In genomic region chr3:40055361-40055760, GRCh38 we compare ENCODE assay signal across 17 cellular contexts.
A peak's percentile ranks its signal among the peaks of the same experiment; 100 is the strongest.
DNase-seq lines count a peak whose midpoint lies in the region; ATAC-seq and TF ChIP-seq lines count a peak whose summit lies in the region.
"Had no signal": no experiment of that assay in that cellular context is flagged by ENCODE, and none has a peak within 500 bp of the region (broad histone marks: within the 10 kb centered on the region; RNA-seq: fewer than 3 reads in every experiment).

No MANE protein-coding gene starts in this region.

- H3K27me3 ChIP-seq in SJSA1 (replicated peaks) (no peaks in the 10 kb centered on the region), uterus (no peaks in the 10 kb centered on the region)

- H3K9me3 ChIP-seq in SJSA1 (replicated peaks) = no peaks in the 10 kb centered on the region
- no peaks in the 10 kb centered on the region for H3K9me3 ChIP-seq in uterus

- no peaks in the 10 kb centered on the region for H3K36me3 Mint-ChIP-seq in osteocyte (ENCODE audit: unreplicated experiment)
- H3K36me3 Mint-ChIP-seq: CD4-positive, CD25-positive, alpha-beta regulatory T cell had no signal

- no peak overlapping the region for H3K4me3 ChIP-seq in SJSA1
- no peak overlapping the region for H3K4me3 ChIP-seq in fibroblast of mammary gland (ENCODE audit: control insufficient read depth, low read depth, low read length)
- no peak overlapping the region for H3K4me3 ChIP-seq in uterus

- in situ Hi-C loops in ACHN (cut with HindIII; ENCODE audit: low pct_ligation_motif_present, low pct_unique_long_range_greater_than_20kb, low sequenced_read_pairs) = no loop called here

- H3K27ac Mint-ChIP-seq in osteocyte (ENCODE audit: unreplicated experiment) = peak overlapping the region; percentile 88
- H3K27ac Mint-ChIP-seq: CD4-positive, CD25-positive, alpha-beta regulatory T cell had no signal

- H3K4me1 Mint-ChIP-seq in osteocyte (ENCODE audit: unreplicated experiment) = peaks cover 43% of the 10 kb centered on the region
- H3K4me1 Mint-ChIP-seq: CD4-positive, CD25-positive, alpha-beta regulatory T cell had no signal

- no peak for ATAC-seq in HG02852 (IDR thresholded peaks at IDR 0.05; ENCODE audit: unreplicated experiment)
- ATAC-seq: Right ventricle myocardium inferior had no signal

- H3K36me3 ChIP-seq in SJSA1 (no peaks in the 10 kb centered on the region), uterus (no peaks in the 10 kb centered on the region)

- intact Hi-C loops in uterus (cut with DNase I; ENCODE audit: low total_unique reads) = no loop called here

- peak; percentile 51 for DNase-seq in EH (ENCODE audit: low read depth)
- DNase-seq in SJSA1 (ENCODE audit: low read depth in 1 of 2, low spot score in 2 of 2) = no peak
- peak; percentile 38 for DNase-seq in fibroblast of mammary gland (ENCODE audit: low read depth)
- no peak for DNase-seq in osteocyte (ENCODE audit: extremely low spot score, unreplicated experiment)
- no peak for DNase-seq in ACHN
- no peak for DNase-seq in uterus
- no peak for DNase-seq in glomerular visceral epithelial cell (ENCODE audit: extremely low spot score)
- DNase-seq: CD4-positive, CD25-positive, alpha-beta regulatory T cell; GOT3; Karpas-422; NCI-H1417; NCI-H1694 treated with DMSO at 0.1 percent for 48 hours; NCI-H2081 treated with DMSO at 0.1 percent for 48 hours; NCI-H2171 treated with DMSO at 0.1 percent for 48 hours; NCI-H524 treated with DMSO at 0.1 percent for 48 hours had no signal

- H3K9me3 Mint-ChIP-seq in osteocyte (ENCODE audit: unreplicated experiment) = peaks cover 15% of the 10 kb centered on the region

- no peak overlapping the region for H3K4me3 Mint-ChIP-seq in osteocyte (ENCODE audit: unreplicated experiment)
- H3K4me3 Mint-ChIP-seq: CD4-positive, CD25-positive, alpha-beta regulatory T cell had no signal

- no peaks in the 10 kb centered on the region for H3K27me3 Mint-ChIP-seq in osteocyte (ENCODE audit: unreplicated experiment)

- TF ChIP-seq CTCF in fibroblast of mammary gland (conservative IDR thresholded peaks at IDR 0.05; ENCODE audit: control insufficient read depth, insufficient read depth, low read depth, low read length) = no peak
- no peak for TF ChIP-seq CTCF in osteocyte (IDR thresholded peaks at IDR 0.05)
- TF ChIP-seq CTCF in uterus (IDR thresholded peaks at IDR 0.05) = no peak

- no peak for TF ChIP-seq POLR2A in uterus (IDR thresholded peaks at IDR 0.05)

- peak overlapping the region; percentile 42; the same call in 1 of the 2 replicates for H3K27ac ChIP-seq in SJSA1
- H3K27ac ChIP-seq in uterus = no peak overlapping the region

- H3K4me1 ChIP-seq in SJSA1 (replicated peaks) = 0 out of 2 replicates have a peak, but pooled peaks cover 3% of the 10 kb centered on the region
- no peaks in the 10 kb centered on the region for H3K4me1 ChIP-seq in uterus

Comparison
In these comparisons a context has a peak if more than half of its experiments do, and no peak if none do; other contexts are left out.
1. DNase-seq: peak in EH (single experiment) and fibroblast of mammary gland (single experiment); none in SJSA1 (0 of 2), osteocyte (single experiment), ACHN (single experiment), uterus (0 of 2) and glomerular visceral epithelial cell (single experiment).